ENCODE assay signal across 1 cellular context in the genomic region with DNA sequence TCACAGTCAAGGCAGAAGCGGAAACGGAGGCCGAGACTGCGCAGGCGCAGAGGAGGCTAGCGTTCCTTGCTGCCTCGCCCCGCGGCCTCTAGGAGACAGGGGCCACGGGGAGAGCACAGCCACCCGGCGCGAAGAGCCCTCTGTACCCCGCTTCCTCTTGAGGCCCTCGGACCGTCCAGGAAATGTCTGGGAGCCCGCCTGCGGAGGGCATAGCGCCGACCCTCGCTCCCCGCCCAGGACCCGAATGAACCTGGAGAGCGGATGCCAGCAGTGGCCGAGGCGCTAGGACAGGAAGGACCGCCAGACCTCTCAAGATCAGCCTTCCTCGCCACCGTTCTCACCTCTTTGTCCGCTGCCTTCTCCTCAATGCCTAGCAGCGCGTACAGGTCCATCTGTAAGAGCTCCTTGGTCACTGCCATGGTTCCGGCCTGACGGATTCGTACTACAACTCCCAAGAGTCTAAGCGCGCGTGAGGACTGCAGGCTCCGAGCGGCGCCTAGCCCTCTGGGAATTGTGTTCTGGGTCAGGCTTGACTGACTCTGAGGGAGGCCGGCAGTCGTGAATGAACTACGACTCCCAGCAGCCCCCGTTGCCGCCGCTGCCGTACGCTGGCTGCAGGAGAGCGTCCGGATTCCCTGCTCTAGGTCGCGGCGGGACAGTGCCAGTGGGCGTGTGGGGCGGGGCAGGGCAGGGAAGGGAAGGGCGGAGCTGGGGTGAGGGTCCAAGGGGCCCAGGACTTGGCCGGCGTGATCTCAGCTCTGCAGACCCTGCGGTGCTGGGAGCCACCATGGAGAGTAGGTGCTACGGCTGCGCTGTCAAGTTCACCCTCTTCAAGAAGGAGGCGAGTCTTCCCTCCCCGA.
TF ChIP-seq lines count a peak whose summit lies in the region.

A gene with protein sequence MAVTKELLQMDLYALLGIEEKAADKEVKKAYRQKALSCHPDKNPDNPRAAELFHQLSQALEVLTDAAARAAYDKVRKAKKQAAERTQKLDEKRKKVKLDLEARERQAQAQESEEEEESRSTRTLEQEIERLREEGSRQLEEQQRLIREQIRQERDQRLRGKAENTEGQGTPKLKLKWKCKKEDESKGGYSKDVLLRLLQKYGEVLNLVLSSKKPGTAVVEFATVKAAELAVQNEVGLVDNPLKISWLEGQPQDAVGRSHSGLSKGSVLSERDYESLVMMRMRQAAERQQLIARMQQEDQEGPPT (minus strand): TSS at position 446 of the 860 bp plus-strand sequence. CDS start 27 bp downstream, at position 419.
A gene with protein sequence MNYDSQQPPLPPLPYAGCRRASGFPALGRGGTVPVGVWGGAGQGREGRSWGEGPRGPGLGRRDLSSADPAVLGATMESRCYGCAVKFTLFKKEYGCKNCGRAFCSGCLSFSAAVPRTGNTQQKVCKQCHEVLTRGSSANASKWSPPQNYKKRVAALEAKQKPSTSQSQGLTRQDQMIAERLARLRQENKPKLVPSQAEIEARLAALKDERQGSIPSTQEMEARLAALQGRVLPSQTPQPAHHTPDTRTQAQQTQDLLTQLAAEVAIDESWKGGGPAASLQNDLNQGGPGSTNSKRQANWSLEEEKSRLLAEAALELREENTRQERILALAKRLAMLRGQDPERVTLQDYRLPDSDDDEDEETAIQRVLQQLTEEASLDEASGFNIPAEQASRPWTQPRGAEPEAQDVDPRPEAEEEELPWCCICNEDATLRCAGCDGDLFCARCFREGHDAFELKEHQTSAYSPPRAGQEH (plus strand): TSS at position 62 of the 860 bp plus-strand sequence. CDS start 501 bp downstream, at position 563.

TF ChIP-seq in HepG2, 621 proteins besides CTCF, POLR2A, EP300 and RAD21 (continued from another document and continues in another):
- TF ChIP-seq, protein P1, sequence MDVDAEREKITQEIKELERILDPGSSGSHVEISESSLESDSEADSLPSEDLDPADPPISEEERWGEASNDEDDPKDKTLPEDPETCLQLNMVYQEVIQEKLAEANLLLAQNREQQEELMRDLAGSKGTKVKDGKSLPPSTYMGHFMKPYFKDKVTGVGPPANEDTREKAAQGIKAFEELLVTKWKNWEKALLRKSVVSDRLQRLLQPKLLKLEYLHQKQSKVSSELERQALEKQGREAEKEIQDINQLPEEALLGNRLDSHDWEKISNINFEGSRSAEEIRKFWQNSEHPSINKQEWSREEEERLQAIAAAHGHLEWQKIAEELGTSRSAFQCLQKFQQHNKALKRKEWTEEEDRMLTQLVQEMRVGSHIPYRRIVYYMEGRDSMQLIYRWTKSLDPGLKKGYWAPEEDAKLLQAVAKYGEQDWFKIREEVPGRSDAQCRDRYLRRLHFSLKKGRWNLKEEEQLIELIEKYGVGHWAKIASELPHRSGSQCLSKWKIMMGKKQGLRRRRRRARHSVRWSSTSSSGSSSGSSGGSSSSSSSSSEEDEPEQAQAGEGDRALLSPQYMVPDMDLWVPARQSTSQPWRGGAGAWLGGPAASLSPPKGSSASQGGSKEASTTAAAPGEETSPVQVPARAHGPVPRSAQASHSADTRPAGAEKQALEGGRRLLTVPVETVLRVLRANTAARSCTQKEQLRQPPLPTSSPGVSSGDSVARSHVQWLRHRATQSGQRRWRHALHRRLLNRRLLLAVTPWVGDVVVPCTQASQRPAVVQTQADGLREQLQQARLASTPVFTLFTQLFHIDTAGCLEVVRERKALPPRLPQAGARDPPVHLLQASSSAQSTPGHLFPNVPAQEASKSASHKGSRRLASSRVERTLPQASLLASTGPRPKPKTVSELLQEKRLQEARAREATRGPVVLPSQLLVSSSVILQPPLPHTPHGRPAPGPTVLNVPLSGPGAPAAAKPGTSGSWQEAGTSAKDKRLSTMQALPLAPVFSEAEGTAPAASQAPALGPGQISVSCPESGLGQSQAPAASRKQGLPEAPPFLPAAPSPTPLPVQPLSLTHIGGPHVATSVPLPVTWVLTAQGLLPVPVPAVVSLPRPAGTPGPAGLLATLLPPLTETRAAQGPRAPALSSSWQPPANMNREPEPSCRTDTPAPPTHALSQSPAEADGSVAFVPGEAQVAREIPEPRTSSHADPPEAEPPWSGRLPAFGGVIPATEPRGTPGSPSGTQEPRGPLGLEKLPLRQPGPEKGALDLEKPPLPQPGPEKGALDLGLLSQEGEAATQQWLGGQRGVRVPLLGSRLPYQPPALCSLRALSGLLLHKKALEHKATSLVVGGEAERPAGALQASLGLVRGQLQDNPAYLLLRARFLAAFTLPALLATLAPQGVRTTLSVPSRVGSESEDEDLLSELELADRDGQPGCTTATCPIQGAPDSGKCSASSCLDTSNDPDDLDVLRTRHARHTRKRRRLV (CRISPR knock-in tag; IDR thresholded peaks at IDR 0.05), result peak; percentile 84
- TF ChIP-seq, protein P2, sequence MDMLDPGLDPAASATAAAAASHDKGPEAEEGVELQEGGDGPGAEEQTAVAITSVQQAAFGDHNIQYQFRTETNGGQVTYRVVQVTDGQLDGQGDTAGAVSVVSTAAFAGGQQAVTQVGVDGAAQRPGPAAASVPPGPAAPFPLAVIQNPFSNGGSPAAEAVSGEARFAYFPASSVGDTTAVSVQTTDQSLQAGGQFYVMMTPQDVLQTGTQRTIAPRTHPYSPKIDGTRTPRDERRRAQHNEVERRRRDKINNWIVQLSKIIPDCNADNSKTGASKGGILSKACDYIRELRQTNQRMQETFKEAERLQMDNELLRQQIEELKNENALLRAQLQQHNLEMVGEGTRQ (IDR thresholded peaks at IDR 0.05; ENCODE audit: low read depth, low read length), result no peak
- TF ChIP-seq, protein P2 (CRISPR knock-in tag; IDR thresholded peaks at IDR 0.05; ENCODE audit: borderline replicate concordance), result no peak; the same call in 1 of the 2 replicates
- TF ChIP-seq ADNP (CRISPR knock-in tag; IDR thresholded peaks at IDR 0.05) (no peak), SSRP1 (CRISPR knock-in tag; IDR thresholded peaks at IDR 0.05) (no peak), ZNF3 (CRISPR knock-in tag; IDR thresholded peaks at IDR 0.05) (no peak), ZNF563 (CRISPR knock-in tag; IDR thresholded peaks at IDR 0.05) (peak; percentile 84), GATAD1 (CRISPR knock-in tag; IDR thresholded peaks at IDR 0.05) (peak; percentile 86; the same call in 1 of the 2 replicates), FOSL2 (CRISPR knock-in tag; IDR thresholded peaks at IDR 0.05) (peak; percentile 36), ZNF781 (CRISPR knock-in tag; IDR thresholded peaks at IDR 0.05; ENCODE audit: borderline replicate concordance, not compliant biosample characterization) (peak; percentile 25), CREB1 (IDR thresholded peaks at IDR 0.05) (peak; percentile 75), CREB1 (CRISPR knock-in tag; IDR thresholded peaks at IDR 0.05) (peak; percentile 93), ZNF367 (CRISPR knock-in tag; IDR thresholded peaks at IDR 0.05; ENCODE audit: borderline replicate concordance) (no peak), SRSF4 (IDR thresholded peaks at IDR 0.05; ENCODE audit: low read depth, low read length, poor library complexity, severe bottlenecking) (no peak), ATF7-NPFF (CRISPR knock-in tag; IDR thresholded peaks at IDR 0.05; ENCODE audit: low read depth) (no peak; the same call in 1 of the 2 replicates), GABPA (IDR thresholded peaks at IDR 0.05; ENCODE audit: low read depth, low read length) (peak; percentile 36; the same call in 1 of the 2 replicates), GABPA (CRISPR knock-in tag; IDR thresholded peaks at IDR 0.05; ENCODE audit: low read depth) (peak; percentile 84), TOE1 (CRISPR knock-in tag; IDR thresholded peaks at IDR 0.05) (no peak), SRY (CRISPR knock-in tag; IDR thresholded peaks at IDR 0.05) (peak; percentile 41), POLR2AphosphoS2 (IDR thresholded peaks at IDR 0.05; ENCODE audit: low read depth, low read length) (no peak), KAT2B (IDR thresholded peaks at IDR 0.05; ENCODE audit: borderline replicate concordance, low read depth, low read length) (no peak), ZNF350 (CRISPR knock-in tag; IDR thresholded peaks at IDR 0.05; ENCODE audit: borderline replicate concordance, low read depth) (peak; percentile 90), PHF20 (CRISPR knock-in tag; IDR thresholded peaks at IDR 0.05) (peak; percentile 66; the same call in 1 of the 2 replicates), KDM3A (CRISPR knock-in tag; IDR thresholded peaks at IDR 0.05; ENCODE audit: low read depth) (peak; percentile 53; the same call in 1 of the 2 replicates), NFYB (CRISPR knock-in tag; IDR thresholded peaks at IDR 0.05) (peak; percentile 53), ZNF792 (CRISPR knock-in tag; IDR thresholded peaks at IDR 0.05) (no peak; the same call in 1 of the 2 replicates), STAG1 (CRISPR knock-in tag; IDR thresholded peaks at IDR 0.05) (no peak), ZNF556 (CRISPR knock-in tag; IDR thresholded peaks at IDR 0.05; ENCODE audit: borderline replicate concordance) (0 out of 2 replicates have a peak, but pooled peaks have one; percentile 22), THYN1 (CRISPR knock-in tag; IDR thresholded peaks at IDR 0.05; ENCODE audit: borderline replicate concordance, low read depth) (no peak), ESRRA (CRISPR knock-in tag; IDR thresholded peaks at IDR 0.05; ENCODE audit: low read depth) (peak; percentile 42; the same call in 1 of the 2 replicates), SP140L (CRISPR knock-in tag; IDR thresholded peaks at IDR 0.05; ENCODE audit: borderline replicate concordance) (0 out of 2 replicates have a peak, but pooled peaks have one; percentile 8), ARNT2 (CRISPR knock-in tag; IDR thresholded peaks at IDR 0.05; ENCODE audit: low read depth) (peak; percentile 73; the same call in 1 of the 2 replicates), ARID2 (CRISPR knock-in tag; IDR thresholded peaks at IDR 0.05; ENCODE audit: borderline replicate concordance) (0 out of 2 replicates have a peak, but pooled peaks have one; percentile 75)
- TF ChIP-seq, protein P3, sequence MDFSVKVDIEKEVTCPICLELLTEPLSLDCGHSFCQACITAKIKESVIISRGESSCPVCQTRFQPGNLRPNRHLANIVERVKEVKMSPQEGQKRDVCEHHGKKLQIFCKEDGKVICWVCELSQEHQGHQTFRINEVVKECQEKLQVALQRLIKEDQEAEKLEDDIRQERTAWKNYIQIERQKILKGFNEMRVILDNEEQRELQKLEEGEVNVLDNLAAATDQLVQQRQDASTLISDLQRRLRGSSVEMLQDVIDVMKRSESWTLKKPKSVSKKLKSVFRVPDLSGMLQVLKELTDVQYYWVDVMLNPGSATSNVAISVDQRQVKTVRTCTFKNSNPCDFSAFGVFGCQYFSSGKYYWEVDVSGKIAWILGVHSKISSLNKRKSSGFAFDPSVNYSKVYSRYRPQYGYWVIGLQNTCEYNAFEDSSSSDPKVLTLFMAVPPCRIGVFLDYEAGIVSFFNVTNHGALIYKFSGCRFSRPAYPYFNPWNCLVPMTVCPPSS (IDR thresholded peaks at IDR 0.05), result no peak
- TF ChIP-seq, protein P4, sequence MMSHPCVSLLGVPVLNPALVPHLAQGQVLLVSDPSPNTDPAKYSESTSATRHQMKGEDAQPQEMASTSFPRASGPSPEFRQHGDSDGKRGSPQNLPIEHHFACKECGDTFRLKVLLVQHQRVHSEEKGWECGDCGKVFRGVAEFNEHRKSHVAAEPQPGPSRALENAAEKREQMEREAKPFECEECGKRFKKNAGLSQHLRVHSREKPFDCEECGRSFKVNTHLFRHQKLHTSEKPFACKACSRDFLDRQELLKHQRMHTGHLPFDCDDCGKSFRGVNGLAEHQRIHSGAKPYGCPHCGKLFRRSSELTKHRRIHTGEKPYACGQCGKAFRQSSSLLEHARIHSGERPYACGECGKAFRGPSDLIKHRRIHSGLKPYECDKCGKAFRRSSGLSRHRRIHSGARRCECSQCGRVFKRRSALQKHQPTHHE (CRISPR knock-in tag; IDR thresholded peaks at IDR 0.05; ENCODE audit: borderline replicate concordance), result peak; percentile 83
- TF ChIP-seq, protein P5, sequence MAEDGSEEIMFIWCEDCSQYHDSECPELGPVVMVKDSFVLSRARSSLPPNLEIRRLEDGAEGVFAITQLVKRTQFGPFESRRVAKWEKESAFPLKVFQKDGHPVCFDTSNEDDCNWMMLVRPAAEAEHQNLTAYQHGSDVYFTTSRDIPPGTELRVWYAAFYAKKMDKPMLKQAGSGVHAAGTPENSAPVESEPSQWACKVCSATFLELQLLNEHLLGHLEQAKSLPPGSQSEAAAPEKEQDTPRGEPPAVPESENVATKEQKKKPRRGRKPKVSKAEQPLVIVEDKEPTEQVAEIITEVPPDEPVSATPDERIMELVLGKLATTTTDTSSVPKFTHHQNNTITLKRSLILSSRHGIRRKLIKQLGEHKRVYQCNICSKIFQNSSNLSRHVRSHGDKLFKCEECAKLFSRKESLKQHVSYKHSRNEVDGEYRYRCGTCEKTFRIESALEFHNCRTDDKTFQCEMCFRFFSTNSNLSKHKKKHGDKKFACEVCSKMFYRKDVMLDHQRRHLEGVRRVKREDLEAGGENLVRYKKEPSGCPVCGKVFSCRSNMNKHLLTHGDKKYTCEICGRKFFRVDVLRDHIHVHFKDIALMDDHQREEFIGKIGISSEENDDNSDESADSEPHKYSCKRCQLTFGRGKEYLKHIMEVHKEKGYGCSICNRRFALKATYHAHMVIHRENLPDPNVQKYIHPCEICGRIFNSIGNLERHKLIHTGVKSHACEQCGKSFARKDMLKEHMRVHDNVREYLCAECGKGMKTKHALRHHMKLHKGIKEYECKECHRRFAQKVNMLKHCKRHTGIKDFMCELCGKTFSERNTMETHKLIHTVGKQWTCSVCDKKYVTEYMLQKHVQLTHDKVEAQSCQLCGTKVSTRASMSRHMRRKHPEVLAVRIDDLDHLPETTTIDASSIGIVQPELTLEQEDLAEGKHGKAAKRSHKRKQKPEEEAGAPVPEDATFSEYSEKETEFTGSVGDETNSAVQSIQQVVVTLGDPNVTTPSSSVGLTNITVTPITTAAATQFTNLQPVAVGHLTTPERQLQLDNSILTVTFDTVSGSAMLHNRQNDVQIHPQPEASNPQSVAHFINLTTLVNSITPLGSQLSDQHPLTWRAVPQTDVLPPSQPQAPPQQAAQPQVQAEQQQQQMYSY (CRISPR knock-in tag; IDR thresholded peaks at IDR 0.05), result no peak
